Comparison of ENCODE assay signal across 29 cellular contexts in genomic region chr17:56866076-56866475, GRCh38.
"Had no signal": no experiment of that assay in that cellular context is flagged by ENCODE, and none has a peak within 500 bp of the region (broad histone marks: within the 10 kb centered on the region; RNA-seq: fewer than 3 reads in every experiment).

No MANE protein-coding gene starts in this region.

- H3K27me3 ChIP-seq: ascending aorta, breast epithelium, cardiac muscle cell, colonic mucosa, esophagus squamous epithelium, gastroesophageal sphincter, heart right ventricle had no signal

- H3K36me3 Mint-ChIP-seq: WTC11 had no signal

- H3K9me3 Mint-ChIP-seq: activated CD4-positive, alpha-beta memory T cell treated with anti-CD3 and anti-CD28 coated beads for 36 hours; activated naive CD4-positive, alpha-beta T cell treated with anti-CD3 and anti-CD28 coated beads, Interleukin-2, amount 10 ng/mL, durations not matched to agents 7 days and 5 days; activated naive CD4-positive, alpha-beta T cell treated with anti-CD3 and anti-CD28 coated beads, Interleukin-2, amount 50 U/mL, for 72 hours; activated naive CD8-positive, alpha-beta T cell treated with anti-CD3 and anti-CD28 coated beads, Interleukin-2, amount 10 ng/mL, durations not matched to agents 7 days and 5 days; activated T-helper 1 cell treated with anti-CD3 and anti-CD28 coated beads, Interleukin-12 subunit alpha, Interleukin-12 subunit beta, Interleukin-2, Interleukin-4 antibody, amounts not matched to agents 30 ng/mL and 10 ng/mL and 1 ng/mL, durations not matched to agents 14 hours and 24 hours and 36 hours; brain; WTC11 had no signal

- DNase-seq: activated CD4-positive, alpha-beta memory T cell treated with anti-CD3 and anti-CD28 coated beads for 36 hours; activated CD4-positive, alpha-beta T cell treated with anti-CD3 and anti-CD28 coated beads for 1 hour; activated CD4-positive, alpha-beta T cell treated with anti-CD3 and anti-CD28 coated beads for 4 hours; activated CD4-positive, alpha-beta T cell treated with anti-CD3 and anti-CD28 coated beads, Interleukin-2, amount 50 U/mL, for 1 hour; activated CD8-positive, alpha-beta memory T cell treated with anti-CD3 and anti-CD28 coated beads, Interleukin-2, amount 10 ng/mL, durations not matched to agents 7 days and 5 days; activated CD8-positive, alpha-beta memory T cell treated with anti-CD3 and anti-CD28 coated beads, Interleukin-2, amount 50 U/mL, for 4 hours; activated CD8-positive, alpha-beta T cell treated with anti-CD3 and anti-CD28 coated beads, Interleukin-2, amount 10 ng/mL, durations not matched to agents 7 days and 5 days; activated gamma-delta T cell; activated naive CD4-positive, alpha-beta T cell; activated naive CD4-positive, alpha-beta T cell treated with anti-CD3 and anti-CD28 coated beads, Interleukin-2, amount 10 ng/mL, durations not matched to agents 7 days and 5 days; activated naive CD8-positive, alpha-beta T cell treated with anti-CD3 and anti-CD28 coated beads, Interleukin-2, amount 10 ng/mL, durations not matched to agents 7 days and 5 days; activated T-cell treated with anti-CD3 and anti-CD28 coated beads, Interleukin-2, amount 50 U/mL, for 1 hour; activated T-cell treated with anti-CD3 and anti-CD28 coated beads, Interleukin-2, amount 50 U/mL, for 48 hours; central memory CD4-positive, alpha-beta T cell; cerebellar nuclear complex; colonic mucosa; effector CD8-positive, alpha-beta T cell; esophagus squamous epithelium; foreskin melanocyte; heart right ventricle had no signal

- H3K4me1 Mint-ChIP-seq: brain, WTC11 had no signal

- H3K27ac Mint-ChIP-seq: activated CD4-positive, alpha-beta memory T cell treated with anti-CD3 and anti-CD28 coated beads for 36 hours; activated CD8-positive, alpha-beta memory T cell treated with anti-CD3 and anti-CD28 coated beads, Interleukin-2, amount 10 ng/mL, durations not matched to agents 7 days and 5 days; activated CD8-positive, alpha-beta T cell treated with anti-CD3 and anti-CD28 coated beads, Interleukin-2, amount 10 ng/mL, durations not matched to agents 7 days and 5 days; activated naive CD4-positive, alpha-beta T cell treated with anti-CD3 and anti-CD28 coated beads, Interleukin-2, amount 10 ng/mL, durations not matched to agents 7 days and 5 days; activated naive CD4-positive, alpha-beta T cell treated with anti-CD3 and anti-CD28 coated beads, Interleukin-2, amount 50 U/mL, for 72 hours; activated naive CD8-positive, alpha-beta T cell treated with anti-CD3 and anti-CD28 coated beads, Interleukin-2, amount 10 ng/mL, durations not matched to agents 7 days and 5 days; activated T-helper 1 cell treated with anti-CD3 and anti-CD28 coated beads, Interleukin-12 subunit alpha, Interleukin-12 subunit beta, Interleukin-2, Interleukin-4 antibody, amounts not matched to agents 30 ng/mL and 10 ng/mL and 1 ng/mL, durations not matched to agents 14 hours and 24 hours and 36 hours; brain; WTC11 had no signal

- H3K4me3 Mint-ChIP-seq: activated CD4-positive, alpha-beta memory T cell treated with anti-CD3 and anti-CD28 coated beads for 36 hours; activated CD8-positive, alpha-beta memory T cell treated with anti-CD3 and anti-CD28 coated beads, Interleukin-2, amount 10 ng/mL, durations not matched to agents 7 days and 5 days; activated CD8-positive, alpha-beta T cell treated with anti-CD3 and anti-CD28 coated beads, Interleukin-2, amount 10 ng/mL, durations not matched to agents 7 days and 5 days; activated naive CD4-positive, alpha-beta T cell treated with anti-CD3 and anti-CD28 coated beads, Interleukin-2, amount 10 ng/mL, durations not matched to agents 7 days and 5 days; activated naive CD8-positive, alpha-beta T cell treated with anti-CD3 and anti-CD28 coated beads, Interleukin-2, amount 10 ng/mL, durations not matched to agents 7 days and 5 days; activated T-helper 1 cell treated with anti-CD3 and anti-CD28 coated beads, Interleukin-12 subunit alpha, Interleukin-12 subunit beta, Interleukin-2, Interleukin-4 antibody, amounts not matched to agents 30 ng/mL and 10 ng/mL and 1 ng/mL, durations not matched to agents 14 hours and 24 hours and 36 hours; brain; WTC11 had no signal

- ATAC-seq: activated CD8-positive, alpha-beta memory T cell treated with anti-CD3 and anti-CD28 coated beads, Interleukin-2, amount 10 ng/mL, durations not matched to agents 7 days and 5 days; activated CD8-positive, alpha-beta T cell treated with anti-CD3 and anti-CD28 coated beads, Interleukin-2, amount 10 ng/mL, durations not matched to agents 7 days and 5 days; activated naive CD4-positive, alpha-beta T cell treated with anti-CD3 and anti-CD28 coated beads, Interleukin-2, amount 50 U/mL, for 72 hours; gastroesophageal sphincter; heart right ventricle had no signal

- H3K36me3 ChIP-seq: breast epithelium, colonic mucosa had no signal

- H3K4me1 ChIP-seq: ascending aorta, breast epithelium, colonic mucosa, esophagus squamous epithelium, gastroesophageal sphincter, heart right ventricle had no signal

- H3K4me3 ChIP-seq: ascending aorta, breast epithelium, cardiac muscle cell, colonic mucosa, esophagus squamous epithelium, gastroesophageal sphincter, heart right ventricle had no signal

- H3K27ac ChIP-seq: ascending aorta, breast epithelium, cardiac muscle cell, colonic mucosa, epithelial cell of prostate, esophagus squamous epithelium, gastroesophageal sphincter, heart right ventricle had no signal

- H3K27me3 Mint-ChIP-seq: activated CD4-positive, alpha-beta memory T cell treated with anti-CD3 and anti-CD28 coated beads for 36 hours; activated CD8-positive, alpha-beta memory T cell treated with anti-CD3 and anti-CD28 coated beads, Interleukin-2, amount 10 ng/mL, durations not matched to agents 7 days and 5 days; activated naive CD4-positive, alpha-beta T cell treated with anti-CD3 and anti-CD28 coated beads, Interleukin-2, amount 10 ng/mL, durations not matched to agents 7 days and 5 days; activated naive CD8-positive, alpha-beta T cell treated with anti-CD3 and anti-CD28 coated beads, Interleukin-2, amount 10 ng/mL, durations not matched to agents 7 days and 5 days; brain had no signal

- H3K9me3 ChIP-seq: ascending aorta, breast epithelium, colonic mucosa, esophagus squamous epithelium, gastroesophageal sphincter, heart right ventricle had no signal
